20 cellular contexts compared by ENCODE assay signal in genomic region chr7:24972991-24973390, GRCh38. TPM values are rescaled to one million over a fixed set of nuclear protein-coding genes. Genes with fewer than 3 reads are reported as not detected.
DNase-seq lines count a peak whose midpoint lies in the region; ATAC-seq, FAIRE-seq and TF ChIP-seq lines count a peak whose summit lies in the region.
"Had no signal": no experiment of that assay in that cellular context is flagged by ENCODE, and none has a peak within 500 bp of the region (broad histone marks: within the 10 kb centered on the region; RNA-seq: fewer than 3 reads in every experiment).

No MANE protein-coding gene starts in this region.

- FAIRE-seq in A549 (lab: Jason Lieb, UNC) (no peak), small intestine (lab: Jason Lieb, UNC) (no peak)

- H4K8ac ChIP-seq in IMR-90 (ENCODE audit: low read depth in 2 of 2, low read length in 2 of 2) = peak overlapping the region in 1 of 2 experiments; percentile 33; a peak in 1 of 4 replicates

- intact Hi-C loops in IMR-90 (cut with micrococcal nuclease) = loop anchor here (10.0 kb wide), 1 partner anchor 48 kb away; no protein-coding TSS in a partner anchor

- peak overlapping the region; percentile 56; the same call in 1 of the 2 replicates for H3K18ac ChIP-seq in IMR-90 (ENCODE audit: low read depth, low read length)

- no peak overlapping the region for H2AK9ac ChIP-seq in IMR-90 (replicated peaks; ENCODE audit: low read depth, low read length, poor library complexity)

- no peak overlapping the region; the same call in 1 of the 2 replicates for H3K23ac ChIP-seq in IMR-90 (ENCODE audit: low read depth, low read length)

- H2BK5ac ChIP-seq in IMR-90 (ENCODE audit: low read depth, low read length, poor library complexity, severe bottlenecking) = peak overlapping the region; percentile 99

- no peak overlapping the region for H3K14ac ChIP-seq in IMR-90 (replicated peaks; ENCODE audit: low read depth, low read length)

- no peaks in the 10 kb centered on the region for H3K9me3 ChIP-seq in A549
- H3K9me3 ChIP-seq in IMR-90 (ENCODE audit: control insufficient read depth, insufficient read depth, low read length) = no peaks in the 10 kb centered on the region
- H3K9me3 ChIP-seq in adipocyte (ENCODE audit: control insufficient read depth, low read length) = no peaks in the 10 kb centered on the region
- no peaks in the 10 kb centered on the region for H3K9me3 ChIP-seq in small intestine (ENCODE audit: control insufficient read depth, low read depth)
- H3K9me3 ChIP-seq: colonic mucosa, Peyer's patch, thoracic aorta had no signal

- no peak overlapping the region for H2AK5ac ChIP-seq in IMR-90 (ENCODE audit: low read depth, low read length)

- H2AFZ ChIP-seq in IMR-90 (replicated peaks; ENCODE audit: low read length, poor library complexity) = no peak overlapping the region

- H3K27ac ChIP-seq in A549 (peak overlapping the region in 1 of 2 experiments; percentile 14; a peak in 2 of 6 replicates), IMR-90 (ENCODE audit: insufficient read depth, low read length) (peak overlapping the region; percentile 43; the same call in 1 of the 2 replicates), small intestine (ENCODE audit: low read depth in 1 of 2, low read length in 1 of 2) (no peak overlapping the region)
- H3K27ac ChIP-seq: colonic mucosa, HL-60, Peyer's patch, thoracic aorta had no signal

- no peak for TF ChIP-seq POLR2A in A549 (IDR thresholded peaks at IDR 0.05; ENCODE audit: low read length)
- no peak for TF ChIP-seq POLR2A in IMR-90 (IDR thresholded peaks at IDR 0.05; ENCODE audit: low read depth, low read length)

- H2BK20ac ChIP-seq in IMR-90 (ENCODE audit: low read depth, low read length) = no peak overlapping the region

- TF ChIP-seq RAD21 in A549 (conservative IDR thresholded peaks at IDR 0.05 in 1 of 2, IDR thresholded peaks at IDR 0.05 in 1 of 2) (no peak), IMR-90 (IDR thresholded peaks at IDR 0.05; ENCODE audit: low read length) (no peak)

- CTCF ChIA-PET in A549 (lab: Yijun Ruan, JAX) (interaction anchor here (2.2 kb wide), 1 partner anchor 9 kb away, joined by 9 read pairs; no protein-coding TSS in a partner anchor), IMR-90 (lab: Yijun Ruan, JAX) (interaction anchor here (0.5 to 1.1 kb wide), 3 partner anchors 13 to 150 kb away, joined by 3 read pairs; no protein-coding TSS in a partner anchor)

- TF ChIP-seq CTCF in A549 (IDR thresholded peaks at IDR 0.05) = no peak
- TF ChIP-seq CTCF in IMR-90 (conservative IDR thresholded peaks at IDR 0.05; ENCODE audit: low read depth, low read length) = no peak
- TF ChIP-seq CTCF in fibroblast of the aortic adventitia (IDR thresholded peaks at IDR 0.05; ENCODE audit: insufficient read depth, low read length) = no peak

- no peak overlapping the region for H3K56ac ChIP-seq in IMR-90 (ENCODE audit: extremely low read depth, insufficient read depth, low read length)

- ATAC-seq in A549 (no peak), IMR-90 (ENCODE audit: low read depth) (peak; percentile 55)
- ATAC-seq: esophagus mucosa, left ventricle myocardium superior had no signal

- H3K4me1 ChIP-seq in A549 (peaks cover 32% of the 10 kb centered on the region), IMR-90 (ENCODE audit: control insufficient read depth, insufficient read depth, low read length) (peaks cover 25% of the 10 kb centered on the region), adipocyte (ENCODE audit: control insufficient read depth, insufficient read depth, low read length) (peaks cover 28% of the 10 kb centered on the region), small intestine (ENCODE audit: control insufficient read depth in 2 of 2, insufficient read depth in 1 of 2, low read depth in 1 of 2, low read length in 1 of 2) (peaks cover 2 to 3% of the 10 kb centered on the region in 2 donors)
- H3K4me1 ChIP-seq: colonic mucosa had no signal

- no peaks in the 10 kb centered on the region for H4K20me1 ChIP-seq in IMR-90 (ENCODE audit: insufficient read depth, low read length)

- no peak for TF ChIP-seq EP300 in A549 (IDR thresholded peaks at IDR 0.05)

- H2BK15ac ChIP-seq in IMR-90 (ENCODE audit: low read depth, low read length) = no peak overlapping the region

- H3K9ac ChIP-seq in IMR-90 (ENCODE audit: low read depth, low read length) (no peak overlapping the region), adipocyte (ENCODE audit: low read length) (peak overlapping the region; percentile 38)

- POLR2A ChIA-PET in A549 (lab: Yijun Ruan, JAX) (no interaction called here), IMR-90 (lab: Charles Lee; ENCODE audit: unreplicated experiment) (interaction anchor here (0.6 kb wide), 1 partner anchor 21 kb away, joined by 3 read pairs; no protein-coding TSS in a partner anchor)

- H3K4me3 ChIP-seq in A549 = no peak overlapping the region
- H3K4me3 ChIP-seq in IMR-90 (ENCODE audit: insufficient read depth, low read depth, low read length) = no peak overlapping the region
- H3K4me3 ChIP-seq in adipocyte (ENCODE audit: low read length) = no peak overlapping the region
- no peak overlapping the region for H3K4me3 ChIP-seq in fibroblast of the aortic adventitia (ENCODE audit: low read depth, low read length)
- no peak overlapping the region for H3K4me3 ChIP-seq in small intestine (ENCODE audit: low read depth in 1 of 2, low read length in 2 of 2)
- H3K4me3 ChIP-seq: colonic mucosa, Peyer's patch, thoracic aorta had no signal

- no peak for DNase-seq in A549 (ENCODE audit: low read depth in 1 of 2, low spot score in 1 of 2)
- DNase-seq in IMR-90 = peak; percentile 87
- DNase-seq in adipocyte (ENCODE audit: low read depth) = peak; percentile 85
- peak; percentile 75 for DNase-seq in fibroblast of the aortic adventitia (ENCODE audit: low read depth)
- DNase-seq in NAMALWA (ENCODE audit: low spot score) = no peak
- DNase-seq in activated CD4-positive, alpha-beta T cell treated with anti-CD3 and anti-CD28 coated beads, Interleukin-2, amount 50 U/mL, for 4 hours = no peak
- DNase-seq in small intestine = no peak
- no peak for DNase-seq in cerebellar nuclear complex (lab: John Stamatoyannopoulos, UW)
- DNase-seq: activated CD4-positive, alpha-beta T cell treated with anti-CD3 and anti-CD28 coated beads for 1 hour; CD8-positive, alpha-beta memory T cell; colonic mucosa; Kasumi-1; left ventricle myocardium superior; NCI-H1930; NCI-H526 treated with DMSO at 0.1 percent for 48 hours; Peyer's patch; stimulated activated CD4-positive, alpha-beta T cell treated with anti-CD3 and anti-CD28 coated beads, Interleukin-1b, Interleukin-23, amount 100 ng/mL, for 48 hours had no signal

- H2BK120ac ChIP-seq in IMR-90 (ENCODE audit: low read depth, low read length) = peak overlapping the region; percentile 23; the same call in 1 of the 2 replicates

- peak overlapping the region; percentile 38 for H3K4me2 ChIP-seq in A549
- peak overlapping the region; percentile 21; the same call in 1 of the 2 replicates for H3K4me2 ChIP-seq in IMR-90 (ENCODE audit: low read depth, low read length)

- peaks cover 18 to 63% of the 10 kb centered on the region in 2 experiments for H3K79me1 ChIP-seq in IMR-90 (ENCODE audit: low read depth in 1 of 2, low read length in 2 of 2)

- H3K36me3 ChIP-seq in IMR-90 (ENCODE audit: control insufficient read depth, insufficient read depth, low read length) = no peaks in the 10 kb centered on the region
- H3K36me3 ChIP-seq in adipocyte (ENCODE audit: control insufficient read depth, insufficient read depth, low read length, severe bottlenecking) = no peaks in the 10 kb centered on the region
- no peaks in the 10 kb centered on the region for H3K36me3 ChIP-seq in small intestine (ENCODE audit: control insufficient read depth in 2 of 2, insufficient read depth in 2 of 2, low read length in 2 of 2)
- H3K36me3 ChIP-seq: colonic mucosa, Peyer's patch, thoracic aorta had no signal

- dilution Hi-C loops in IMR-90 (cut with HindIII; ENCODE audit: low sequenced_read_pairs, unreplicated experiment) = no loop called here

- in situ Hi-C loops in IMR-90 (cut with MboI; ENCODE audit: low sequenced_read_pairs) = no loop called here

- no peak overlapping the region for H4K91ac ChIP-seq in IMR-90 (ENCODE audit: insufficient read depth, low read depth, low read length)

- H3K4ac ChIP-seq in IMR-90 (ENCODE audit: low read depth, low read length) = no peak overlapping the region

- H3K9me1 ChIP-seq in IMR-90 (ENCODE audit: insufficient read depth, low read length) = peaks cover 17% of the 10 kb centered on the region

- no TSS peak for BruUV-seq in IMR-90 (replicated peaks; lab: Mats Ljungman, UMichigan)

- H3K27me3 ChIP-seq in IMR-90 (ENCODE audit: control insufficient read depth, insufficient read depth, low read length) = no peaks in the 10 kb centered on the region
- no peaks in the 10 kb centered on the region for H3K27me3 ChIP-seq in adipocyte (replicated peaks; ENCODE audit: control insufficient read depth, insufficient read depth, low read length)
- H3K27me3 ChIP-seq in small intestine (ENCODE audit: control insufficient read depth in 2 of 2, insufficient read depth in 2 of 2, low read length in 2 of 2) = no peaks in the 10 kb centered on the region
- H3K27me3 ChIP-seq: colonic mucosa, Peyer's patch had no signal

- no peak overlapping the region for H4K5ac ChIP-seq in IMR-90 (ENCODE audit: low read depth, low read length)

TF ChIP-seq in A549, 52 proteins besides CTCF, POLR2A, EP300 and RAD21 (continues in another document):
- TF ChIP-seq CEBPB (IDR thresholded peaks at IDR 0.05) = no peak
- no peak for TF ChIP-seq CHD2 (IDR thresholded peaks at IDR 0.05; ENCODE audit: low read length, partially characterized antibody)
- TF ChIP-seq SREBF2 (IDR thresholded peaks at IDR 0.05) = no peak
- TF ChIP-seq GATA3 (IDR thresholded peaks at IDR 0.05; ENCODE audit: borderline replicate concordance) = no peak

TF ChIP-seq in IMR-90, 13 proteins besides CTCF, POLR2A, EP300 and RAD21:
- peak; percentile 29; the same call in 1 of the 2 replicates for TF ChIP-seq FOS (IDR thresholded peaks at IDR 0.05; ENCODE audit: low read depth, low read length)
- 0 out of 2 replicates have a peak, but pooled peaks have one; percentile 8 for TF ChIP-seq CEBPB (IDR thresholded peaks at IDR 0.05; ENCODE audit: low read depth, low read length)
- TF ChIP-seq BHLHE40 (IDR thresholded peaks at IDR 0.05; ENCODE audit: low read depth, low read length) = no peak
TF ChIP-seq in IMR-90: peak in this region for 2.

RNA-seq across cellular contexts. Expression of gene OSBPL3, which starts 7.0 kb away (rescaled TPM):
- polyA plus RNA-seq in A549 (2011; rRNA removed) (17.4 and 17.8 TPM in 2 replicates), A549 (2017; fragmentation: RNase III; extraction: RNeasy Plus Mini Kit Qiagen cat#74134 plus additional on column Dnase treatment) (10.9 to 13.0 TPM (median 13.0 TPM) in 3 replicates), IMR-90 (2012; rRNA removed) (15.4 and 18.0 TPM in 2 replicates), small intestine (10 to 100 TPM in 1 of 3 donors, 1 to 10 TPM in 2; 5.0 to 19.5 (median 10.0) TPM)
- polyA plus RNA-seq in A549 (2012; cell fraction: cytosol; rRNA removed) = 4.5 and 5.1 TPM in 2 replicates
- polyA plus RNA-seq in A549 (2012; cell fraction: nucleus; rRNA removed) = 13.1 and 14.7 TPM in 2 replicates
- polyA minus RNA-seq in A549 (2011; rRNA and poly(A)+ RNA removed) = 11.0 and 14.4 TPM in 2 replicates
- total RNA-seq in IMR-90 (2012; rRNA removed) (29.9 and 30.0 TPM in 2 replicates), fibroblast of the aortic adventitia (ENCODE audit: low replicate concordance) (16.1 and 46.0 TPM in 2 replicates)
- 4.0 and 4.9 TPM in 2 replicates for polyA plus RNA-seq in IMR-90 (2012; cell fraction: cytosol; rRNA removed)
- polyA plus RNA-seq in IMR-90 (2012; cell fraction: nucleus; rRNA removed; ENCODE audit: low replicate concordance) = 14.4 and 46.7 TPM in 2 replicates

Comparison
In these comparisons a context has a peak if more than half of its experiments do, and no peak if none do; other contexts are left out.
1. DNase-seq: peak in IMR-90 (single experiment), adipocyte (single experiment) and fibroblast of the aortic adventitia (single experiment); none in A549 (0 of 2), NAMALWA (single experiment), activated CD4-positive, alpha-beta T cell treated with anti-CD3 and anti-CD28 coated beads, Interleukin-2, amount 50 U/mL, for 4 hours (0 of 2), small intestine (single experiment) and cerebellar nuclear complex (0 of 2).